ENCODE assay signal across 8 cellular contexts in genomic region chr1:155961937-155962336, GRCh38. TPM values are rescaled to one million over a fixed set of nuclear protein-coding genes. Genes with fewer than 3 reads are reported as not detected.
DNase-seq lines count a peak whose midpoint lies in the region; TF ChIP-seq lines count a peak whose summit lies in the region.

No MANE protein-coding gene starts in this region.

- no peaks in the 10 kb centered on the region for H3K9me3 ChIP-seq in WERI-Rb-1 (ENCODE audit: severe bottlenecking)

- H3K27me3 Mint-ChIP-seq in activated T-cell treated with anti-CD3 and anti-CD28 coated beads, Interleukin-2, amount 50 U/mL, for 24 hours, result no peaks in the 10 kb centered on the region

- peaks cover 98% of the 10 kb centered on the region for H3K36me3 ChIP-seq in WERI-Rb-1

- TF ChIP-seq CTCF in WERI-Rb-1 (IDR thresholded peaks at IDR 0.05; ENCODE audit: low read depth, low read length), result peak; percentile 31; the same call in 1 of the 2 replicates
- peak; percentile 56 for TF ChIP-seq CTCF in fibroblast of villous mesenchyme (IDR thresholded peaks at IDR 0.05; ENCODE audit: insufficient read depth, low read depth, low read length)

- H3K27me3 ChIP-seq in WERI-Rb-1 (ENCODE audit: insufficient read depth, low read depth, severe bottlenecking), result no peaks in the 10 kb centered on the region

- H3K36me3 Mint-ChIP-seq in activated T-cell treated with anti-CD3 and anti-CD28 coated beads, Interleukin-2, amount 50 U/mL, for 24 hours (ENCODE audit: low read depth), result peaks cover 90% of the 10 kb centered on the region

- peaks cover 18% of the 10 kb centered on the region for H3K4me1 Mint-ChIP-seq in activated T-cell treated with anti-CD3 and anti-CD28 coated beads, Interleukin-2, amount 50 U/mL, for 24 hours (ENCODE audit: low read depth)

- H3K27ac ChIP-seq in WERI-Rb-1, result peak overlapping the region; percentile 32

- no peak overlapping the region for H3K4me3 Mint-ChIP-seq in activated T-cell treated with anti-CD3 and anti-CD28 coated beads, Interleukin-2, amount 50 U/mL, for 24 hours

- H3K27ac Mint-ChIP-seq in activated T-cell treated with anti-CD3 and anti-CD28 coated beads, Interleukin-2, amount 50 U/mL, for 24 hours, result peak overlapping the region; percentile 83

- H3K4me3 ChIP-seq in WERI-Rb-1 (ENCODE audit: low read depth, low read length) (no peak overlapping the region), fibroblast of villous mesenchyme (ENCODE audit: low read depth, low read length) (no peak overlapping the region), skeletal muscle cell (ENCODE audit: low read depth, low read length) (no peak overlapping the region)

- DNase-seq in activated T-cell treated with anti-CD3 and anti-CD28 coated beads, Interleukin-2, amount 50 U/mL, for 24 hours, result no peak
- no peak for DNase-seq in activated T-cell treated with anti-CD3 and anti-CD28 coated beads, Interleukin-2, amount 50 U/mL, for 1 hour
- DNase-seq in WERI-Rb-1 (peak; percentile 52), fibroblast of villous mesenchyme (ENCODE audit: low read depth) (peak; percentile 92), skeletal muscle cell (ENCODE audit: low read depth) (peak; percentile 88), DMS 273 treated with DMSO at 0.1 percent for 48 hours (lab: John Stamatoyannopoulos, UW) (no peak), NCI-H82 treated with DMSO at 0.1 percent for 48 hours (lab: John Stamatoyannopoulos, UW; ENCODE audit: unreplicated experiment) (no peak), mesenteric fat pad (ENCODE audit: low spot score) (no peak)

- no peaks in the 10 kb centered on the region for H3K9me3 Mint-ChIP-seq in activated T-cell treated with anti-CD3 and anti-CD28 coated beads, Interleukin-2, amount 50 U/mL, for 24 hours

RNA-seq across cellular contexts. Expression of gene ARHGEF2, which starts 16.4 kb away (rescaled TPM):
- 137 and 146 TPM in 2 replicates for total RNA-seq in fibroblast of villous mesenchyme
- 150 TPM for total RNA-seq in mesenteric fat pad

RNA-seq across cellular contexts. Expression of gene RXFP4, which starts 20.5 kb away (rescaled TPM):
- total RNA-seq in fibroblast of villous mesenchyme (not detected in 2 replicates), mesenteric fat pad (not detected)

RNA-seq across cellular contexts. Expression of gene KHDC4, which starts 27.7 kb away (rescaled TPM):
- 23.8 and 42.7 TPM in 2 replicates for total RNA-seq in fibroblast of villous mesenchyme
- total RNA-seq in mesenteric fat pad, result 30.7 TPM

RNA-seq across cellular contexts. Expression of gene RIT1, which starts 50.8 kb away (rescaled TPM):
- total RNA-seq in fibroblast of villous mesenchyme (44.5 and 54.8 TPM in 2 replicates), mesenteric fat pad (31.8 TPM)

RNA-seq across cellular contexts. Expression of gene SSR2, which starts 58.8 kb away (rescaled TPM):
- total RNA-seq in fibroblast of villous mesenchyme, result 381 and 386 TPM in 2 replicates
- total RNA-seq in mesenteric fat pad, result 179 TPM

Comparison
In these comparisons a context has a peak if more than half of its experiments do, and no peak if none do; other contexts are left out.
1. DNase-seq: peak in WERI-Rb-1 (single experiment), fibroblast of villous mesenchyme (single experiment) and skeletal muscle cell (single experiment); none in activated T-cell treated with anti-CD3 and anti-CD28 coated beads, Interleukin-2, amount 50 U/mL, for 24 hours (single experiment), activated T-cell treated with anti-CD3 and anti-CD28 coated beads, Interleukin-2, amount 50 U/mL, for 1 hour (single experiment), DMS 273 treated with DMSO at 0.1 percent for 48 hours (single experiment), NCI-H82 treated with DMSO at 0.1 percent for 48 hours (single experiment) and mesenteric fat pad (single experiment).